9 cellular contexts compared by ENCODE assay signal in the genomic region with DNA sequence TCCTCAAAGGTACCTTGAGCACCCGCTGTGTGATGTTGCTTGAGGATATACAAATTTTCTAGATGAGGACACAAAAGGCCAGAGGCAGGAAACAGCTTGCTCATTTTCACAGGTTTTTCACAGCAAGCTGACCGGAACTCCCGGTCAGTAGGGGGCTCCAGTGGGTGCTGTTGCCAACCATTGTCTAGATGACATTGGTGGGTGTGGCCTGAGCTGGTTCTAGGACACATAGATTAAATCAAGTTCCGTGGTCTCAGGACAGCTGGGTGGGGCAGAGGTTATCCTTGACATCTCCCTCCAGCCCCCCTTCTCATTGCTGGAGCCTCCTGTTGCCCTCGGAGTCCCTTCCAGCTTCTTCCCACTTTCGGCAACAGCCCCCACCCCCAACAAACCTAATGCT.
DNase-seq lines count a peak whose midpoint lies in the region; TF ChIP-seq lines count a peak whose summit lies in the region.
"Had no signal": no experiment of that assay in that cellular context is flagged by ENCODE, and none has a peak within 500 bp of the region (broad histone marks: within the 10 kb centered on the region; RNA-seq: fewer than 3 reads in every experiment).

No MANE protein-coding gene starts in this region.

- DNase-seq in Calu3 (peak; percentile 44), M059J (ENCODE audit: low read depth) (peak; percentile 44), cerebellar cortex (ENCODE audit: low spot score) (peak; percentile 17), mesendoderm (peak; percentile 82), NCI-H446 treated with DMSO at 0.1 percent for 48 hours (lab: John Stamatoyannopoulos, UW) (no peak), MV-4-11 (lab: John Stamatoyannopoulos, UW) (no peak)
- DNase-seq in stimulated activated naive CD4-positive, alpha-beta T cell treated with Interleukin-2 at 50 U/mL for 16 hours (lab: John Stamatoyannopoulos, UW), result no peak
- DNase-seq in activated naive CD4-positive, alpha-beta T cell (lab: John Stamatoyannopoulos, UW), result no peak
- DNase-seq: stimulated activated CD4-positive, alpha-beta T cell treated with anti-CD3 and anti-CD28 coated beads, Interleukin-4, amount 100 ng/mL, for 1 hour had no signal

- no peak overlapping the region for H2AK5ac ChIP-seq in mesendoderm (ENCODE audit: low read length)

- peaks cover 66% of the 10 kb centered on the region for H3K27me3 Mint-ChIP-seq in Calu3 (ENCODE audit: unreplicated experiment)

- no peak overlapping the region for H3K4me2 ChIP-seq in mesendoderm (ENCODE audit: low read length)

- no CpG with 5 or more reads among the region's 6 CpGs for WGBS in mesendoderm (ENCODE audit: extremely low coverage, insufficient coverage, low lambda C conversion rate)

- H3K36me3 ChIP-seq in mesendoderm (ENCODE audit: control insufficient read depth, insufficient read depth, low read length), result no peaks in the 10 kb centered on the region

- H3K56ac ChIP-seq in mesendoderm (ENCODE audit: low read length), result no peak overlapping the region

- no peaks in the 10 kb centered on the region for H3K27me3 ChIP-seq in mesendoderm (ENCODE audit: insufficient read depth, low read length, poor library complexity)

- no peaks in the 10 kb centered on the region for H3K36me3 Mint-ChIP-seq in Calu3 (ENCODE audit: insufficient read depth, unreplicated experiment)

- H3K23ac ChIP-seq in mesendoderm (ENCODE audit: low read length), result no peak overlapping the region

- CTCF ChIA-PET in Calu3 (lab: Charles Lee), result no interaction called here

- no peak overlapping the region for H2BK15ac ChIP-seq in mesendoderm (replicated peaks; ENCODE audit: low read depth)

- BruUV-seq in Calu3 (replicated peaks; lab: Mats Ljungman, UMichigan), result no TSS peak

- no peak overlapping the region for H2BK5ac ChIP-seq in mesendoderm (ENCODE audit: low read length)

- H4K5ac ChIP-seq in mesendoderm (ENCODE audit: low read length), result no peak overlapping the region

- H3K4me3 ChIP-seq in mesendoderm (ENCODE audit: low read length), result no peak overlapping the region

- peaks cover 12% of the 10 kb centered on the region for H3K4me1 ChIP-seq in mesendoderm (ENCODE audit: control insufficient read depth, low read depth, low read length)

- intact Hi-C loops in Calu3 (cut with micrococcal nuclease; ENCODE audit: unreplicated experiment), result no loop called here

- H3K9me3 Mint-ChIP-seq in Calu3 (ENCODE audit: low read depth, unreplicated experiment), result no peaks in the 10 kb centered on the region

- H3K4me1 Mint-ChIP-seq in Calu3 (ENCODE audit: low read depth, unreplicated experiment), result no peaks in the 10 kb centered on the region

- H3K27ac ChIP-seq in mesendoderm (ENCODE audit: low read depth, low read length), result no peak overlapping the region

- no peak overlapping the region for H4K8ac ChIP-seq in mesendoderm (ENCODE audit: low read depth, low read length)

- no peak overlapping the region for H3K27ac Mint-ChIP-seq in Calu3 (ENCODE audit: unreplicated experiment)

- H3K79me2 ChIP-seq in mesendoderm (ENCODE audit: control insufficient read depth, insufficient read depth, low read length), result no peaks in the 10 kb centered on the region

- no peak overlapping the region for H3K18ac ChIP-seq in mesendoderm (ENCODE audit: low read length)

- H3K79me1 ChIP-seq in mesendoderm (ENCODE audit: low read length), result no peaks in the 10 kb centered on the region

- H3K9ac ChIP-seq in mesendoderm (ENCODE audit: low read length), result no peak overlapping the region

- H3K4ac ChIP-seq in mesendoderm (ENCODE audit: low read depth, low read length), result no peak overlapping the region

- H2BK120ac ChIP-seq in mesendoderm (ENCODE audit: low read depth, low read length), result no peak overlapping the region

- H3K4me3 Mint-ChIP-seq in Calu3 (ENCODE audit: low read depth, unreplicated experiment), result no peak overlapping the region

- no peak for TF ChIP-seq CTCF in Calu3 (IDR thresholded peaks at IDR 0.05; ENCODE audit: unreplicated experiment)

Comparison
In these comparisons a context has a peak if more than half of its experiments do, and no peak if none do; other contexts are left out.
1. DNase-seq: peak in Calu3 (single experiment), M059J (single experiment), cerebellar cortex (single experiment) and mesendoderm (single experiment); none in stimulated activated naive CD4-positive, alpha-beta T cell treated with Interleukin-2 at 50 U/mL for 16 hours (single experiment), NCI-H446 treated with DMSO at 0.1 percent for 48 hours (single experiment), activated naive CD4-positive, alpha-beta T cell (0 of 4) and MV-4-11 (single experiment).